In genomic region chr1:31736675-31737074, GRCh38 we compare ENCODE assay signal across 1 cellular context.
TF ChIP-seq lines count a peak whose summit lies in the region.

No MANE protein-coding gene starts in this region.

TF ChIP-seq in IMR-90, 13 proteins besides CTCF, POLR2A, EP300 and RAD21:
- TF ChIP-seq RFX5 (IDR thresholded peaks at IDR 0.05; ENCODE audit: low read depth, low read length) (no peak), USF2 (IDR thresholded peaks at IDR 0.05; ENCODE audit: low read depth, low read length) (no peak), BHLHE40 (IDR thresholded peaks at IDR 0.05; ENCODE audit: low read depth, low read length) (no peak), CEBPB (IDR thresholded peaks at IDR 0.05; ENCODE audit: low read depth, low read length) (no peak), CHD1 (IDR thresholded peaks at IDR 0.05; ENCODE audit: low read depth, low read length) (no peak), MAZ (IDR thresholded peaks at IDR 0.05; ENCODE audit: borderline replicate concordance, low read depth, low read length) (no peak), MXI1 (IDR thresholded peaks at IDR 0.05; ENCODE audit: borderline replicate concordance, low read depth, low read length) (no peak), SMC3 (IDR thresholded peaks at IDR 0.05; ENCODE audit: low read depth, low read length) (no peak), ELK1 (IDR thresholded peaks at IDR 0.05; ENCODE audit: borderline replicate concordance, low read depth, low read length) (no peak), FOS (IDR thresholded peaks at IDR 0.05; ENCODE audit: low read depth, low read length) (no peak), MAFK (IDR thresholded peaks at IDR 0.05; ENCODE audit: low read depth, low read length) (no peak)
